In the genomic region with DNA sequence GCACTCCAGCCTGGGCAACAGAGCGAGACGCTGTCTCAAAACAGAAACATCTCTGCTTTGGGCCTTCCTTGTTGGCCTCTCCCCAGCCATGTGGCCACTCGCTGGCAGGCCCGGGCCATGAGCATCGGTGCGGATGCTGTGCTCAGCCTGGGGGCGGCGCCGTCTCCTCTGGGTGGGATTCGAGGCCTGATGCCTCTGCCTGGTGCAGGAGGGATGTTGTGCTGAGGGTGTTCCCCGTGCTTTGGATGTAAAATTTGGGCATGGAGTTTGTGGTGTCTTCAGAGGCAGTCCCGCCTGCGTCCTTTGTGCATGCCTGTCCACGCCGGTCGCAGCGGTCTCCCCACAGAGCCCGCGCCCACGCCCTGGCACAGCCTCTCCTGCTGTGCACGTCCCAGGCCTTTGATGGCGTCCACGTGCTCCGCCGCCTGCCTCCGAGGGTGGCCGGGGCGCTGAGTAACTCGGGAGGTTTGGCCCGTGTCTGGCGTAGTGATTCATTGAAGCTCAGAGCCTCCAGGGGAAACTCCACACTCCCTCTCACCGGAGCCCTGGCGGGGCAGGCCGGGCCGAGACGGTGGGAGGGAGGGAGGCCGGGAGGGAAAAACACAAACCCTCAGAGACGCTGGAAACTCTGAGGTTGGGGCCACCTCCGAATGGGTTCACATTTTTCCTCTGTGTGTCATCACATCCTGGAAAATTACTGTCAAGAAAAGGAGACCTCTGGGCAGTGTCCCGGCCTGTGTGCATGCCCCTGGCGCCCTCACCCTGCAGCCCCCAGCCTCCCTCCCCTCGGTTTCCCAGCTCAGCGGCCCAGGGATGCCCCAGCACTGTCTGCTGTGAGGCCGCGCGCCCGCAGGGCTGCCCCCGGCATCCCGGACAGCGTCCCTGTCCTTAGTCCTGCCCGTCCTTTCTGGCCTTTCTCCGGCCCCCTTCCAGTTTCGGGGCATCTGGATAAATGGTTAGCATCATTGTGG, we compare ENCODE assay signal across 1 cellular context.
TF ChIP-seq lines count a peak whose summit lies in the region.

No MANE protein-coding gene starts in this region.

TF ChIP-seq in HepG2, 621 proteins besides CTCF, POLR2A, EP300 and RAD21 (continued from another document and continues in another):
- TF ChIP-seq, protein P1, sequence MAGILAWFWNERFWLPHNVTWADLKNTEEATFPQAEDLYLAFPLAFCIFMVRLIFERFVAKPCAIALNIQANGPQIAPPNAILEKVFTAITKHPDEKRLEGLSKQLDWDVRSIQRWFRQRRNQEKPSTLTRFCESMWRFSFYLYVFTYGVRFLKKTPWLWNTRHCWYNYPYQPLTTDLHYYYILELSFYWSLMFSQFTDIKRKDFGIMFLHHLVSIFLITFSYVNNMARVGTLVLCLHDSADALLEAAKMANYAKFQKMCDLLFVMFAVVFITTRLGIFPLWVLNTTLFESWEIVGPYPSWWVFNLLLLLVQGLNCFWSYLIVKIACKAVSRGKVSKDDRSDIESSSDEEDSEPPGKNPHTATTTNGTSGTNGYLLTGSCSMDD (CRISPR knock-in tag; IDR thresholded peaks at IDR 0.05): peak; percentile 83; the same call in 1 of the 2 replicates
- TF ChIP-seq SNAI1 (CRISPR knock-in tag; IDR thresholded peaks at IDR 0.05; ENCODE audit: borderline replicate concordance): 0 out of 2 replicates have a peak, but pooled peaks have one; percentile 5
- TF ChIP-seq RARA (CRISPR knock-in tag; IDR thresholded peaks at IDR 0.05): peak; percentile 78
- TF ChIP-seq ZNF83 (CRISPR knock-in tag; IDR thresholded peaks at IDR 0.05; ENCODE audit: borderline replicate concordance): peak; percentile 87; the same call in 1 of the 2 replicates
- TF ChIP-seq, protein P2, sequence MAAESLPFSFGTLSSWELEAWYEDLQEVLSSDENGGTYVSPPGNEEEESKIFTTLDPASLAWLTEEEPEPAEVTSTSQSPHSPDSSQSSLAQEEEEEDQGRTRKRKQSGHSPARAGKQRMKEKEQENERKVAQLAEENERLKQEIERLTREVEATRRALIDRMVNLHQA (CRISPR knock-in tag; IDR thresholded peaks at IDR 0.05): no peak
- TF ChIP-seq SRY (CRISPR knock-in tag; IDR thresholded peaks at IDR 0.05): peak; percentile 89
- TF ChIP-seq MED8 (CRISPR knock-in tag; IDR thresholded peaks at IDR 0.05; ENCODE audit: insufficient replicate concordance): peak; percentile 72
- no peak for TF ChIP-seq IKZF1 (IDR thresholded peaks at IDR 0.05)
- peak; percentile 92 for TF ChIP-seq KDM2A (CRISPR knock-in tag; IDR thresholded peaks at IDR 0.05; ENCODE audit: borderline replicate concordance, low read depth)
- TF ChIP-seq PAX8 (CRISPR knock-in tag; IDR thresholded peaks at IDR 0.05; ENCODE audit: borderline replicate concordance): 0 out of 2 replicates have a peak, but pooled peaks have one; percentile 50
- peak; percentile 74 for TF ChIP-seq SALL1 (CRISPR knock-in tag; IDR thresholded peaks at IDR 0.05)
- TF ChIP-seq SP1 (IDR thresholded peaks at IDR 0.05): no peak
- peak; percentile 62 for TF ChIP-seq SP1 (CRISPR knock-in tag; IDR thresholded peaks at IDR 0.05)
- peak; percentile 73 for TF ChIP-seq REPIN1 (CRISPR knock-in tag; IDR thresholded peaks at IDR 0.05; ENCODE audit: borderline replicate concordance, low read depth)
- TF ChIP-seq ZNF704 (CRISPR knock-in tag; IDR thresholded peaks at IDR 0.05; ENCODE audit: borderline replicate concordance): peak; percentile 77
- peak; percentile 67; the same call in 1 of the 2 replicates for TF ChIP-seq THAP11 (CRISPR knock-in tag; IDR thresholded peaks at IDR 0.05)
- 0 out of 2 replicates have a peak, but pooled peaks have one; percentile 69 for TF ChIP-seq ZNF451 (CRISPR knock-in tag; IDR thresholded peaks at IDR 0.05)
- TF ChIP-seq ZNF839 (CRISPR knock-in tag; IDR thresholded peaks at IDR 0.05; ENCODE audit: borderline replicate concordance): peak; percentile 63; the same call in 1 of the 2 replicates
- TF ChIP-seq DMTF1 (CRISPR knock-in tag; IDR thresholded peaks at IDR 0.05): no peak
- peak; percentile 40 for TF ChIP-seq ZNF629 (CRISPR knock-in tag; conservative IDR thresholded peaks at IDR 0.05)
- peak; percentile 85 for TF ChIP-seq ERF (CRISPR knock-in tag; IDR thresholded peaks at IDR 0.05)
- 0 out of 2 replicates have a peak, but pooled peaks have one; percentile 31 for TF ChIP-seq ETS1 (CRISPR knock-in tag; IDR thresholded peaks at IDR 0.05)
- TF ChIP-seq SMAD3 (CRISPR knock-in tag; IDR thresholded peaks at IDR 0.05): peak; percentile 83
- TF ChIP-seq NFIC (IDR thresholded peaks at IDR 0.05; ENCODE audit: low read length): no peak
- TF ChIP-seq ZNF616 (CRISPR knock-in tag; IDR thresholded peaks at IDR 0.05; ENCODE audit: low read depth): 0 out of 2 replicates have a peak, but pooled peaks have one; percentile 29
- peak; percentile 92 for TF ChIP-seq ZNF274 (CRISPR knock-in tag; IDR thresholded peaks at IDR 0.05)
- peak; percentile 76 for TF ChIP-seq ZNF34 (CRISPR knock-in tag; IDR thresholded peaks at IDR 0.05; ENCODE audit: borderline replicate concordance)
- peak; percentile 95 for TF ChIP-seq ZNF430 (CRISPR knock-in tag; IDR thresholded peaks at IDR 0.05)
- TF ChIP-seq RNF2 (conservative IDR thresholded peaks at IDR 0.05; ENCODE audit: low read depth): peak; percentile 78; the same call in 1 of the 2 replicates
- peak; percentile 70; the same call in 1 of the 2 replicates for TF ChIP-seq HBP1 (CRISPR knock-in tag; IDR thresholded peaks at IDR 0.05; ENCODE audit: low read depth)
- TF ChIP-seq ZNF766 (CRISPR knock-in tag; IDR thresholded peaks at IDR 0.05; ENCODE audit: borderline replicate concordance): peak; percentile 63; the same call in 1 of the 2 replicates
- peak; percentile 62; the same call in 1 of the 2 replicates for TF ChIP-seq ZNF576 (CRISPR knock-in tag; IDR thresholded peaks at IDR 0.05)
- TF ChIP-seq ZNF18 (CRISPR knock-in tag; IDR thresholded peaks at IDR 0.05; ENCODE audit: insufficient replicate concordance): peak; percentile 94
- TF ChIP-seq SNAPC4 (CRISPR knock-in tag; IDR thresholded peaks at IDR 0.05): no peak
- peak; percentile 73; the same call in 1 of the 2 replicates for TF ChIP-seq IRF2 (CRISPR knock-in tag; IDR thresholded peaks at IDR 0.05)
- peak; percentile 53; the same call in 1 of the 2 replicates for TF ChIP-seq ZNF281 (CRISPR knock-in tag; IDR thresholded peaks at IDR 0.05; ENCODE audit: borderline replicate concordance)
- TF ChIP-seq ZSCAN22 (CRISPR knock-in tag; IDR thresholded peaks at IDR 0.05): no peak
- TF ChIP-seq TCF7 (IDR thresholded peaks at IDR 0.05; ENCODE audit: low read depth): peak; percentile 81
